Comparison of ENCODE assay signal across 31 cellular contexts in genomic region chr7:148609045-148609725, GRCh38. TPM values are rescaled to one million over a fixed set of nuclear protein-coding genes. Genes with fewer than 3 reads are reported as not detected.
DNase-seq lines count a peak whose midpoint lies in the region; ATAC-seq and TF ChIP-seq lines count a peak whose summit lies in the region.
"Had no signal": no experiment of that assay in that cellular context is flagged by ENCODE, and none has a peak within 500 bp of the region (broad histone marks: within the 10 kb centered on the region; RNA-seq: fewer than 3 reads in every experiment).

No MANE protein-coding gene starts in this region.

- 74% methylated on average over 3 of the region's 3 CpGs for WGBS in smooth muscle cell (ENCODE audit: low lambda C conversion rate)
- WGBS in spleen, 5 donors, result 72 to 88% (median 80%) methylated on average over 3 of the region's 3 CpGs

- ATAC-seq in T-helper 17 cell, result no peak
- ATAC-seq in upper lobe of right lung, result no peak
- ATAC-seq: activated naive CD8-positive, alpha-beta T cell treated with anti-CD3 and anti-CD28 coated beads, Interleukin-2, amount 50 U/mL, for 24 hours; left ventricle myocardium superior had no signal

- H3K4me3 ChIP-seq in smooth muscle cell (no peak overlapping the region), upper lobe of right lung (no peak overlapping the region), spleen (no peak overlapping the region)
- H3K4me3 ChIP-seq: SJSA1, skin epidermis, testis, uterus had no signal

- H3F3A ChIP-seq in smooth muscle cell (ENCODE audit: low read depth), result peaks cover 3% of the 10 kb centered on the region

- intact Hi-C loops in upper lobe of right lung (cut with DNase I) (no loop called here), spleen (cut with DNase I; ENCODE audit: low total_unique reads) (no loop called here)

- no peak overlapping the region for H3K9ac ChIP-seq in smooth muscle cell (ENCODE audit: low read depth)

- H3K27me3 ChIP-seq in smooth muscle cell (ENCODE audit: low read depth) (no peaks in the 10 kb centered on the region), upper lobe of right lung (peaks cover 4% of the 10 kb centered on the region), spleen (replicated peaks in 1 of 7) (peaks cover 0 to 11% (median 0%) of the 10 kb centered on the region in 7 donors)
- H3K27me3 ChIP-seq: testis, uterus had no signal

- H3K27ac ChIP-seq in smooth muscle cell (ENCODE audit: low read depth), result no peak overlapping the region
- H3K27ac ChIP-seq in upper lobe of right lung, result no peak overlapping the region
- no peak overlapping the region for H3K27ac ChIP-seq in spleen
- H3K27ac ChIP-seq: SJSA1, skin epidermis, testis, uterus had no signal

- TF ChIP-seq CTCF in smooth muscle cell (IDR thresholded peaks at IDR 0.05; ENCODE audit: borderline replicate concordance, insufficient read depth, poor library complexity, severe bottlenecking), result no peak
- TF ChIP-seq CTCF in upper lobe of right lung (IDR thresholded peaks at IDR 0.05), result no peak
- TF ChIP-seq CTCF in spleen (IDR thresholded peaks at IDR 0.05 in 8 of 11, conservative IDR thresholded peaks at IDR 0.05 in 3 of 11), result no peak

- H3K4me3 Mint-ChIP-seq in T-helper 17 cell, result no peak overlapping the region
- H3K4me3 Mint-ChIP-seq: activated naive CD8-positive, alpha-beta T cell treated with anti-CD3 and anti-CD28 coated beads, Interleukin-2, amount 50 U/mL, for 24 hours; brain; CD4-positive, CD25-positive, alpha-beta regulatory T cell had no signal

- peaks cover 20% of the 10 kb centered on the region for H3K27me3 Mint-ChIP-seq in T-helper 17 cell

- no peaks in the 10 kb centered on the region for H4K20me1 ChIP-seq in smooth muscle cell (ENCODE audit: low read depth)

- H3K36me3 ChIP-seq in smooth muscle cell (ENCODE audit: low read depth) (no peaks in the 10 kb centered on the region), upper lobe of right lung (no peaks in the 10 kb centered on the region), spleen (no peaks in the 10 kb centered on the region)
- H3K36me3 ChIP-seq: SJSA1, uterus had no signal

- peak overlapping the region; percentile 25 for H2AFZ ChIP-seq in smooth muscle cell (ENCODE audit: low read depth)

- peaks cover 7% of the 10 kb centered on the region for H3K4me1 Mint-ChIP-seq in T-helper 17 cell

- DNase-seq in NCI-H2171 treated with DMSO at 0.1 percent for 48 hours (lab: John Stamatoyannopoulos, UW) (peak; percentile 69), NCI-H2171 (lab: John Stamatoyannopoulos, UW) (no peak), T-helper 17 cell (no peak), fibroblast of peridontal ligament (ENCODE audit: extremely low read depth) (peak; percentile 19), smooth muscle cell (lab: John Stamatoyannopoulos, UW; ENCODE audit: unreplicated experiment) (no peak), upper lobe of right lung (no peak), spleen (no peak)
- no peak for DNase-seq in effector CD8-positive, alpha-beta T cell (lab: John Stamatoyannopoulos, UW)
- DNase-seq: 8988T; activated CD4-positive, alpha-beta T cell treated with anti-CD3 and anti-CD28 coated beads, Interleukin-2, amount 50 U/mL, for 48 hours; activated CD4-positive, CD25-positive, alpha-beta regulatory T cell; activated naive CD8-positive, alpha-beta T cell treated with anti-CD3 and anti-CD28 coated beads, Interleukin-2, amount 50 U/mL, for 24 hours; activated T-cell treated with anti-CD3 and anti-CD28 coated beads, Interleukin-2, amount 50 U/mL, for 48 hours; CD4-positive, CD25-positive, alpha-beta regulatory T cell; glutamatergic neuron; GOT3; left ventricle myocardium superior; NCI-H1048; NCI-H187; NCI-H82; RPMI8226; stimulated activated naive CD4-positive, alpha-beta T cell treated with Interleukin-2 at 50 U/mL for 16 hours; T-helper 1 cell; testis; uterus had no signal

- H3K79me2 ChIP-seq in smooth muscle cell (ENCODE audit: low read depth), result no peaks in the 10 kb centered on the region

- H3K4me1 ChIP-seq in smooth muscle cell (ENCODE audit: low read depth) (peaks cover 13% of the 10 kb centered on the region), upper lobe of right lung (no peaks in the 10 kb centered on the region), spleen (no peaks in the 10 kb centered on the region)
- H3K4me1 ChIP-seq: SJSA1, uterus had no signal

- no peaks in the 10 kb centered on the region for H3K36me3 Mint-ChIP-seq in T-helper 17 cell (ENCODE audit: low read depth)
- H3K36me3 Mint-ChIP-seq: brain had no signal

- H3K9me3 ChIP-seq in T-helper 17 cell (ENCODE audit: control insufficient read depth, low read length, poor library complexity, severe bottlenecking), result peaks cover 8% of the 10 kb centered on the region
- H3K9me3 ChIP-seq in smooth muscle cell (replicated peaks; ENCODE audit: low read depth), result no peaks in the 10 kb centered on the region
- no peaks in the 10 kb centered on the region for H3K9me3 ChIP-seq in upper lobe of right lung
- H3K9me3 ChIP-seq in spleen, result peaks cover 0 to 18% (median 8%) of the 10 kb centered on the region in 8 donors
- H3K9me3 ChIP-seq: testis, uterus had no signal

- no peak for TF ChIP-seq POLR2A in spleen (IDR thresholded peaks at IDR 0.05)

- peak overlapping the region; percentile 11 for H3K27ac Mint-ChIP-seq in T-helper 17 cell
- H3K27ac Mint-ChIP-seq: activated naive CD8-positive, alpha-beta T cell treated with anti-CD3 and anti-CD28 coated beads, Interleukin-2, amount 50 U/mL, for 24 hours; brain; CD4-positive, CD25-positive, alpha-beta regulatory T cell had no signal

- H3K4me2 ChIP-seq in smooth muscle cell, result peak overlapping the region; percentile 15

RNA-seq across cellular contexts. Expression of gene C7orf33, which starts 18.6 kb away (rescaled TPM):
- not detected for total RNA-seq in T-helper 17 cell
- total RNA-seq in smooth muscle cell, result not detected in 2 replicates
- not detected in 2 replicates for polyA plus RNA-seq in smooth muscle cell
- not detected for total RNA-seq in upper lobe of right lung
- total RNA-seq in spleen, result not detected
- polyA plus RNA-seq in spleen, result not detected
- total RNA-seq: CD4-positive, CD25-positive, alpha-beta regulatory T cell; HT1080; left ventricle myocardium superior; mesenteric fat pad; SJSA1; uterus had no signal
- polyA plus RNA-seq: CD4-positive, CD25-positive, alpha-beta regulatory T cell; keratinocyte had no signal

Comparison
In these comparisons a context has a peak if more than half of its experiments do, and no peak if none do; other contexts are left out.
1. DNase-seq: peak in NCI-H2171 treated with DMSO at 0.1 percent for 48 hours (single experiment) and fibroblast of peridontal ligament (single experiment); none in NCI-H2171 (single experiment), T-helper 17 cell (0 of 3), smooth muscle cell (single experiment), upper lobe of right lung (single experiment), effector CD8-positive, alpha-beta T cell (single experiment) and spleen (single experiment).